Comparison of ENCODE assay signal across 1 cellular context in the genomic region with DNA sequence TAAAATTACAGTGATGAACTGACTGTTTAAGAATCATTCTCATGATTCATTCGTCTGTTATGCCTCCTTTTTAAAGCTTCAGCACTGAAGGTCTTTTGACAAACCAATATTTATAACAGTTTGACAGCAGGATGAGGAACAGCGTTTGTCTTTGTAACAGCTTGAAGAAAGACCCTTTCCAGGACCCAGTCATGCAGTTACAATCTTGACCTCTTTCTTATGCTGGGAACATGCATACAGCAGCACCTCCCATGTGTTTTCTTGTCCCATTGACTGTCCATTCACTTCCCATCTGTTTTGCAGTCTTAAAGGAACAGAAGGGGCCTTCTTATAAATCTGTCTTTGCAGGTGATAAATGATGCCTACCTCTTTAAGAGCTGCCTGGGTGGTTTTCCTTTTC.
TF ChIP-seq lines count a peak whose summit lies in the region.

No MANE protein-coding gene starts in this region.

TF ChIP-seq in HepG2, 621 proteins besides CTCF, POLR2A, EP300 and RAD21 (continued from another document):
- TF ChIP-seq, protein P1, sequence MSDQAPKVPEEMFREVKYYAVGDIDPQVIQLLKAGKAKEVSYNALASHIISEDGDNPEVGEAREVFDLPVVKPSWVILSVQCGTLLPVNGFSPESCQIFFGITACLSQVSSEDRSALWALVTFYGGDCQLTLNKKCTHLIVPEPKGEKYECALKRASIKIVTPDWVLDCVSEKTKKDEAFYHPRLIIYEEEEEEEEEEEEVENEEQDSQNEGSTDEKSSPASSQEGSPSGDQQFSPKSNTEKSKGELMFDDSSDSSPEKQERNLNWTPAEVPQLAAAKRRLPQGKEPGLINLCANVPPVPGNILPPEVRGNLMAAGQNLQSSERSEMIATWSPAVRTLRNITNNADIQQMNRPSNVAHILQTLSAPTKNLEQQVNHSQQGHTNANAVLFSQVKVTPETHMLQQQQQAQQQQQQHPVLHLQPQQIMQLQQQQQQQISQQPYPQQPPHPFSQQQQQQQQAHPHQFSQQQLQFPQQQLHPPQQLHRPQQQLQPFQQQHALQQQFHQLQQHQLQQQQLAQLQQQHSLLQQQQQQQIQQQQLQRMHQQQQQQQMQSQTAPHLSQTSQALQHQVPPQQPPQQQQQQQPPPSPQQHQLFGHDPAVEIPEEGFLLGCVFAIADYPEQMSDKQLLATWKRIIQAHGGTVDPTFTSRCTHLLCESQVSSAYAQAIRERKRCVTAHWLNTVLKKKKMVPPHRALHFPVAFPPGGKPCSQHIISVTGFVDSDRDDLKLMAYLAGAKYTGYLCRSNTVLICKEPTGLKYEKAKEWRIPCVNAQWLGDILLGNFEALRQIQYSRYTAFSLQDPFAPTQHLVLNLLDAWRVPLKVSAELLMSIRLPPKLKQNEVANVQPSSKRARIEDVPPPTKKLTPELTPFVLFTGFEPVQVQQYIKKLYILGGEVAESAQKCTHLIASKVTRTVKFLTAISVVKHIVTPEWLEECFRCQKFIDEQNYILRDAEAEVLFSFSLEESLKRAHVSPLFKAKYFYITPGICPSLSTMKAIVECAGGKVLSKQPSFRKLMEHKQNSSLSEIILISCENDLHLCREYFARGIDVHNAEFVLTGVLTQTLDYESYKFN (CRISPR knock-in tag; conservative IDR thresholded peaks at IDR 0.05) = no peak
- no peak for TF ChIP-seq ZNF350 (CRISPR knock-in tag; IDR thresholded peaks at IDR 0.05; ENCODE audit: borderline replicate concordance, low read depth)
- TF ChIP-seq, protein P2, sequence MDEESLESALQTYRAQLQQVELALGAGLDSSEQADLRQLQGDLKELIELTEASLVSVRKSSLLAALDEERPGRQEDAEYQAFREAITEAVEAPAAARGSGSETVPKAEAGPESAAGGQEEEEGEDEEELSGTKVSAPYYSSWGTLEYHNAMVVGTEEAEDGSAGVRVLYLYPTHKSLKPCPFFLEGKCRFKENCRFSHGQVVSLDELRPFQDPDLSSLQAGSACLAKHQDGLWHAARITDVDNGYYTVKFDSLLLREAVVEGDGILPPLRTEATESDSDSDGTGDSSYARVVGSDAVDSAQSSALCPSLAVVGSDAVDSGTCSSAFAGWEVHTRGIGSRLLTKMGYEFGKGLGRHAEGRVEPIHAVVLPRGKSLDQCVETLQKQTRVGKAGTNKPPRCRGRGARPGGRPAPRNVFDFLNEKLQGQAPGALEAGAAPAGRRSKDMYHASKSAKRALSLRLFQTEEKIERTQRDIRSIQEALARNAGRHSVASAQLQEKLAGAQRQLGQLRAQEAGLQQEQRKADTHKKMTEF (CRISPR knock-in tag; IDR thresholded peaks at IDR 0.05) = no peak
- TF ChIP-seq SIN3A (IDR thresholded peaks at IDR 0.05; ENCODE audit: borderline replicate concordance, low read depth, low read length) = no peak
- no peak for TF ChIP-seq RELA (CRISPR knock-in tag; IDR thresholded peaks at IDR 0.05)
